ENCODE assay signal across 8 cellular contexts in the genomic region with DNA sequence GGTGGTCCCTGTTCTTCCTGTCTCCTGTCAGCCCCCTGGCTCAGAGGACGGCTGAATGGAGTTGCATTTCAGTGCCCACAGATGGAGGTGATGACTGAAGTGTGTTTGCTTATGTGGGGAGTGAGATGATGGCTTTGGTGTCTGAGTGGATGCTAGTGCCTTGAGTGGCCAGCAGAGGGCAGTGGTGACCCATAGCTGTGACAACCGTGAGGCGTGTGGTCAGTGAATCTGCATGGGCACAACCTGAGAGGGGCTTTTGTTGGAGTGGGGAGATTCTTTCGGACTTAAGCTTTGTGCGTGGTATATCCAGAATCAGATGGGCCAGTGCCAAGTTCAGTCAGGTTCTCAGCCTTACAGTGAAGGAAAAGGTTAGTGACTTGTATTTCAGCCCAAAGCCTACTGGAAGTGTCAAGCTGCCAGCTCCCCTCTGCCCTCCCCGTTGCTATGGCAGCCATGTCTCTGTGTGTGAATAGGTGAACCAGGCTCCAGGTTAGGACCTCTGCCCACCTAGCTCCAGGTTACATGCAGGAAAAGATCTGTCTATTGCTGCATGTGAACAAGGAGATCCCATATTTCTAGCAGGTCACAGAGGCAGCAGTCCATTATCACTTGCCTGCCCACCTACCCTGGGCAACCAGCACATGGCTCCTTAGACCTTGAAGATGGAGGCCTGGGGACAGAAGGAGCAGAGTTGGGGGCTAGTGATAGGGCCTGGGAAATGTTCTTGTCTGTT. TPM values are rescaled to one million over a fixed set of nuclear protein-coding genes. Genes with fewer than 3 reads are reported as not detected.
DNase-seq lines count a peak whose midpoint lies in the region; ATAC-seq and TF ChIP-seq lines count a peak whose summit lies in the region.

No MANE protein-coding gene starts in this region.

- WGBS in aorta, 2 donors: 6 to 11% methylated on average over 6 of the region's 6 CpGs

- intact Hi-C loops in aorta (cut with DNase I): loop anchor here (1.0 to 2.0 kb wide), 2 partner anchors 57 to 132 kb away; no protein-coding TSS in a partner anchor

- H3K27me3 ChIP-seq in RWPE2 (ENCODE audit: insufficient read depth, poor library complexity, severe bottlenecking) (no peaks in the 10 kb centered on the region), aorta (ENCODE audit: control insufficient read depth in 1 of 2, insufficient read depth in 2 of 2, low read length in 1 of 2) (no peaks in the 10 kb centered on the region)

- H3K27ac ChIP-seq in RWPE2 (ENCODE audit: poor library complexity, severe bottlenecking): no peak overlapping the region
- no peak overlapping the region for H3K27ac ChIP-seq in aorta (ENCODE audit: low read depth in 1 of 2, low read length in 2 of 2)

- H3K36me3 ChIP-seq in RWPE2 (ENCODE audit: low read depth): peaks cover 11% of the 10 kb centered on the region; the same call in 1 of the 2 replicates
- H3K36me3 ChIP-seq in aorta (ENCODE audit: control insufficient read depth in 1 of 2, insufficient read depth in 2 of 2, low read length in 1 of 2): no peaks in the 10 kb centered on the region

- ATAC-seq in GM18498 (IDR thresholded peaks at IDR 0.05; ENCODE audit: unreplicated experiment) (peak; percentile 33), RWPE2 (ENCODE audit: low read depth) (peak; percentile 71), aorta (ENCODE audit: low FRiP score) (peak; percentile 73)

- H3K4me3 ChIP-seq in RWPE2 (ENCODE audit: severe bottlenecking) (no peak overlapping the region), aorta (ENCODE audit: low read length in 2 of 2) (no peak overlapping the region)

- TF ChIP-seq CTCF in RWPE2 (IDR thresholded peaks at IDR 0.05; ENCODE audit: poor library complexity, severe bottlenecking): peak; percentile 99

- H3K4me1 ChIP-seq in RWPE2 (ENCODE audit: insufficient read depth, poor library complexity, severe bottlenecking) (peaks cover 8% of the 10 kb centered on the region), aorta (ENCODE audit: control insufficient read depth in 1 of 2, insufficient read depth in 2 of 2, low read length in 2 of 2) (peaks cover 0 to 2% of the 10 kb centered on the region in 2 donors)

- H3K9me3 ChIP-seq in RWPE2 (ENCODE audit: severe bottlenecking): no peaks in the 10 kb centered on the region
- no peaks in the 10 kb centered on the region for H3K9me3 ChIP-seq in aorta (ENCODE audit: control insufficient read depth, low read length)

- peak; percentile 84 for DNase-seq in A172 (ENCODE audit: low spot score)
- peak; percentile 70 for DNase-seq in M059J (ENCODE audit: low read depth)
- peak; percentile 69 for DNase-seq in RWPE2 (ENCODE audit: low spot score)
- peak; percentile 40 for DNase-seq in activated effector memory CD4-positive, alpha-beta T cell treated with Interleukin-2 at 50 U/mL for 16 hours
- DNase-seq in foreskin melanocyte: peak; percentile 63
- peak in 42 of 56 donors; percentile 26 to 80 (median 53) for DNase-seq in nucleus accumbens (lab: John Stamatoyannopoulos, UW)
- DNase-seq in aorta: peak; percentile 74 to 90

RNA-seq across cellular contexts. Expression of a gene that starts 14.7 kb away (rescaled TPM):
- total RNA-seq in A172 (2014; rRNA removed; shearing (Covaris generic)): 162 and 189 TPM in 2 replicates
- total RNA-seq in M059J (2014; rRNA removed; shearing (Covaris generic)): 78.6 and 122 TPM in 2 replicates
- 10 to 100 TPM; 40.0 to 75.8 TPM for total RNA-seq in aorta
- polyA plus RNA-seq in aorta: 10 to 100 TPM; 21.2 to 31.5 TPM
